In the genomic region with DNA sequence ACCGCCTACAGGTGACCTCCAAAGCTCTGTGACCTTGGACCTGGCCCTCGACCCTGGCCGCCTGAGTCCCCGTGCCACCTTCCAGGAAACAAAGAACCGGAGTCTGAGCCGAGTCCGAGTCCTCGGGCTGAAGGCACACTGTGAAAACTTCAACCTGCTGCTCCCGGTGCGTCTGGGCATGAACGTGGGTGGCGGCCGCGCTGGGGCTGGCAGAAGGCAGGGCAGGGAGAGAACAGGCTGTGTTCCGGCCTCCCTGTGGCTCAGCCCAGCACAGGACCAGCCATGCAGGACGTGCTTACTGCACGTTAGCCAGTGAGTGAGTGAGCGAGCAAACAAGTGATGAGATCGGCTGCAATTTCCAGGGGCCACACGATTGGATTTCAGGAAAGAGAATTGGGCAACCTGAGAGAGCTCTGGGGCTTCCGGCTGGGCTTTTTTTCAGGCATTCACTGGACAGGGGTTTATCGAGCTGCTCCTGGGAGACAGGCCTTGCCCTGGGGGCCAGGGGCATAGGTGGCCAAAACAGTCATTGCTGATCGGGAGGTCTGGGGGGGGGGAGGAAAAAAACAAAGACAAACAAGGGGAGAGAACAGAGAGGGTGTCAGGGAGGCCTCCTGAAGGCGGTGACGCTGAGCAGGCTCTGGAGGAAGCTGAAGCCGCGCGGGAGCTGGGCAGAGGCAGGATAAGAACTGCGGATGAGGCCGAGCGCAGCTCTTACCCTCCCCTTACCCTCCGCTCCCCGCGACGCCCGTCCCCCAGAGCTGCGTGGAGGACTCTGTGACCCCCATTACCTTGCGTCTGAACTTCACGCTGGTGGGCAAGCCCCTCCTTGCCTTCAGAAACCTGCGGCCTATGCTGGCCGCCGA, we compare ENCODE assay signal across 1 cellular context.
TF ChIP-seq lines count a peak whose summit lies in the region.

No MANE protein-coding gene starts in this region.

TF ChIP-seq in HepG2, 621 proteins besides CTCF, POLR2A, EP300 and RAD21 (continued from another document and continues in another):
- TF ChIP-seq CSRNP1 (CRISPR knock-in tag; IDR thresholded peaks at IDR 0.05) (no peak), PAX8 (CRISPR knock-in tag; IDR thresholded peaks at IDR 0.05; ENCODE audit: borderline replicate concordance) (no peak), ZNF326 (CRISPR knock-in tag; IDR thresholded peaks at IDR 0.05; ENCODE audit: borderline replicate concordance) (no peak), SIN3A (IDR thresholded peaks at IDR 0.05; ENCODE audit: borderline replicate concordance, low read depth, low read length) (no peak), SP4 (CRISPR knock-in tag; IDR thresholded peaks at IDR 0.05) (no peak), PHF21A (CRISPR knock-in tag; IDR thresholded peaks at IDR 0.05) (peak; percentile 49; the same call in 1 of the 2 replicates), MTA1 (CRISPR knock-in tag; IDR thresholded peaks at IDR 0.05; ENCODE audit: borderline replicate concordance) (0 out of 2 replicates have a peak, but pooled peaks have one; percentile 43), PHF20 (CRISPR knock-in tag; IDR thresholded peaks at IDR 0.05) (no peak), ZNF224 (CRISPR knock-in tag; IDR thresholded peaks at IDR 0.05) (no peak), ZNF781 (CRISPR knock-in tag; IDR thresholded peaks at IDR 0.05; ENCODE audit: borderline replicate concordance, not compliant biosample characterization) (no peak), THAP11 (CRISPR knock-in tag; IDR thresholded peaks at IDR 0.05) (no peak), ZNF136 (CRISPR knock-in tag; IDR thresholded peaks at IDR 0.05; ENCODE audit: low read depth) (no peak), CBX2 (IDR thresholded peaks at IDR 0.05; ENCODE audit: low read depth, low read length) (no peak), CBX2 (CRISPR knock-in tag; IDR thresholded peaks at IDR 0.05; ENCODE audit: low read depth) (no peak), ZSCAN30 (CRISPR knock-in tag; IDR thresholded peaks at IDR 0.05) (no peak), HDAC1 (CRISPR knock-in tag; IDR thresholded peaks at IDR 0.05) (peak; percentile 42), HNRNPH1 (optimal IDR thresholded peaks at IDR 0.05; ENCODE audit: low read depth, low read length) (no peak), ZSCAN9 (CRISPR knock-in tag; IDR thresholded peaks at IDR 0.05; ENCODE audit: borderline replicate concordance) (0 out of 2 replicates have a peak, but pooled peaks have one; percentile 21), TCF7L2 (IDR thresholded peaks at IDR 0.05; ENCODE audit: low read depth, low read length) (no peak), TAF15 (IDR thresholded peaks at IDR 0.05; ENCODE audit: low read depth, low read length, poor library complexity, severe bottlenecking) (no peak), ZNF530 (CRISPR knock-in tag; IDR thresholded peaks at IDR 0.05; ENCODE audit: low read depth) (no peak), REPIN1 (CRISPR knock-in tag; IDR thresholded peaks at IDR 0.05; ENCODE audit: borderline replicate concordance, low read depth) (no peak), CHD2 (IDR thresholded peaks at IDR 0.05; ENCODE audit: low read depth, low read length) (no peak), ATF7 (IDR thresholded peaks at IDR 0.05) (no peak), ATF7 (CRISPR knock-in tag; IDR thresholded peaks at IDR 0.05) (no peak), ZNF589 (CRISPR knock-in tag; conservative IDR thresholded peaks at IDR 0.05) (0 out of 2 replicates have a peak, but pooled peaks have one; percentile 53), MAZ (IDR thresholded peaks at IDR 0.05; ENCODE audit: borderline replicate concordance, low read depth, low read length) (no peak), MAZ (CRISPR knock-in tag; IDR thresholded peaks at IDR 0.05; ENCODE audit: low read depth) (no peak), PPARG (CRISPR knock-in tag; conservative IDR thresholded peaks at IDR 0.05) (no peak), ZNF367 (CRISPR knock-in tag; IDR thresholded peaks at IDR 0.05; ENCODE audit: borderline replicate concordance) (no peak), FOXA1 (IDR thresholded peaks at IDR 0.05) (no peak), FOXA1 (CRISPR knock-in tag; IDR thresholded peaks at IDR 0.05) (peak; percentile 34; the same call in 1 of the 2 replicates), GTF3A (CRISPR knock-in tag; conservative IDR thresholded peaks at IDR 0.05) (no peak), ZNF644 (CRISPR knock-in tag; IDR thresholded peaks at IDR 0.05; ENCODE audit: low read depth) (no peak), MED1 (CRISPR knock-in tag; IDR thresholded peaks at IDR 0.05) (peak; percentile 73), RXRA (CRISPR knock-in tag; IDR thresholded peaks at IDR 0.05) (peak; percentile 56), ZNF430 (CRISPR knock-in tag; IDR thresholded peaks at IDR 0.05) (no peak), ATF6 (CRISPR knock-in tag; conservative IDR thresholded peaks at IDR 0.05) (no peak), ZMAT3 (CRISPR knock-in tag; conservative IDR thresholded peaks at IDR 0.05) (no peak; the same call in 1 of the 2 replicates), HNRNPUL1 (IDR thresholded peaks at IDR 0.05; ENCODE audit: low read depth, low read length) (no peak), RFX1 (IDR thresholded peaks at IDR 0.05) (no peak), MIER2 (CRISPR knock-in tag; IDR thresholded peaks at IDR 0.05) (no peak), YEATS2 (CRISPR knock-in tag; IDR thresholded peaks at IDR 0.05; ENCODE audit: borderline replicate concordance) (peak; percentile 51; the same call in 1 of the 2 replicates), MEIS2 (CRISPR knock-in tag; IDR thresholded peaks at IDR 0.05) (peak; percentile 36; the same call in 1 of the 2 replicates)
- TF ChIP-seq, protein P1, sequence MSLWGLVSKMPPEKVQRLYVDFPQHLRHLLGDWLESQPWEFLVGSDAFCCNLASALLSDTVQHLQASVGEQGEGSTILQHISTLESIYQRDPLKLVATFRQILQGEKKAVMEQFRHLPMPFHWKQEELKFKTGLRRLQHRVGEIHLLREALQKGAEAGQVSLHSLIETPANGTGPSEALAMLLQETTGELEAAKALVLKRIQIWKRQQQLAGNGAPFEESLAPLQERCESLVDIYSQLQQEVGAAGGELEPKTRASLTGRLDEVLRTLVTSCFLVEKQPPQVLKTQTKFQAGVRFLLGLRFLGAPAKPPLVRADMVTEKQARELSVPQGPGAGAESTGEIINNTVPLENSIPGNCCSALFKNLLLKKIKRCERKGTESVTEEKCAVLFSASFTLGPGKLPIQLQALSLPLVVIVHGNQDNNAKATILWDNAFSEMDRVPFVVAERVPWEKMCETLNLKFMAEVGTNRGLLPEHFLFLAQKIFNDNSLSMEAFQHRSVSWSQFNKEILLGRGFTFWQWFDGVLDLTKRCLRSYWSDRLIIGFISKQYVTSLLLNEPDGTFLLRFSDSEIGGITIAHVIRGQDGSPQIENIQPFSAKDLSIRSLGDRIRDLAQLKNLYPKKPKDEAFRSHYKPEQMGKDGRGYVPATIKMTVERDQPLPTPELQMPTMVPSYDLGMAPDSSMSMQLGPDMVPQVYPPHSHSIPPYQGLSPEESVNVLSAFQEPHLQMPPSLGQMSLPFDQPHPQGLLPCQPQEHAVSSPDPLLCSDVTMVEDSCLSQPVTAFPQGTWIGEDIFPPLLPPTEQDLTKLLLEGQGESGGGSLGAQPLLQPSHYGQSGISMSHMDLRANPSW (CRISPR knock-in tag; IDR thresholded peaks at IDR 0.05; ENCODE audit: borderline replicate concordance), result no peak
- TF ChIP-seq, protein P2, sequence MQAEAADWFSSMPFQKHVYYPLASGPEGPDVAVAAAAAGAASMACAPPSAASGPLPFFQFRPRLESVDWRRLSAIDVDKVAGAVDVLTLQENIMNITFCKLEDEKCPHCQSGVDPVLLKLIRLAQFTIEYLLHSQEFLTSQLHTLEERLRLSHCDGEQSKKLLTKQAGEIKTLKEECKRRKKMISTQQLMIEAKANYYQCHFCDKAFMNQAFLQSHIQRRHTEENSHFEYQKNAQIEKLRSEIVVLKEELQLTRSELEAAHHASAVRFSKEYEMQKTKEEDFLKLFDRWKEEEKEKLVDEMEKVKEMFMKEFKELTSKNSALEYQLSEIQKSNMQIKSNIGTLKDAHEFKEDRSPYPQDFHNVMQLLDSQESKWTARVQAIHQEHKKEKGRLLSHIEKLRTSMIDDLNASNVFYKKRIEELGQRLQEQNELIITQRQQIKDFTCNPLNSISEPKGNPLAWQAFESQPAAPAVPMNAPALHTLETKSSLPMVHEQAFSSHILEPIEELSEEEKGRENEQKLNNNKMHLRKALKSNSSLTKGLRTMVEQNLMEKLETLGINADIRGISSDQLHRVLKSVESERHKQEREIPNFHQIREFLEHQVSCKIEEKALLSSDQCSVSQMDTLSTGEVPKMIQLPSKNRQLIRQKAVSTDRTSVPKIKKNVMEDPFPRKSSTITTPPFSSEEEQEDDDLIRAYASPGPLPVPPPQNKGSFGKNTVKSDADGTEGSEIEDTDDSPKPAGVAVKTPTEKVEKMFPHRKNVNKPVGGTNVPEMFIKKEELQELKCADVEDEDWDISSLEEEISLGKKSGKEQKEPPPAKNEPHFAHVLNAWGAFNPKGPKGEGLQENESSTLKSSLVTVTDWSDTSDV (CRISPR knock-in tag; IDR thresholded peaks at IDR 0.05), result peak; percentile 72; the same call in 1 of the 2 replicates
- TF ChIP-seq, protein P3, sequence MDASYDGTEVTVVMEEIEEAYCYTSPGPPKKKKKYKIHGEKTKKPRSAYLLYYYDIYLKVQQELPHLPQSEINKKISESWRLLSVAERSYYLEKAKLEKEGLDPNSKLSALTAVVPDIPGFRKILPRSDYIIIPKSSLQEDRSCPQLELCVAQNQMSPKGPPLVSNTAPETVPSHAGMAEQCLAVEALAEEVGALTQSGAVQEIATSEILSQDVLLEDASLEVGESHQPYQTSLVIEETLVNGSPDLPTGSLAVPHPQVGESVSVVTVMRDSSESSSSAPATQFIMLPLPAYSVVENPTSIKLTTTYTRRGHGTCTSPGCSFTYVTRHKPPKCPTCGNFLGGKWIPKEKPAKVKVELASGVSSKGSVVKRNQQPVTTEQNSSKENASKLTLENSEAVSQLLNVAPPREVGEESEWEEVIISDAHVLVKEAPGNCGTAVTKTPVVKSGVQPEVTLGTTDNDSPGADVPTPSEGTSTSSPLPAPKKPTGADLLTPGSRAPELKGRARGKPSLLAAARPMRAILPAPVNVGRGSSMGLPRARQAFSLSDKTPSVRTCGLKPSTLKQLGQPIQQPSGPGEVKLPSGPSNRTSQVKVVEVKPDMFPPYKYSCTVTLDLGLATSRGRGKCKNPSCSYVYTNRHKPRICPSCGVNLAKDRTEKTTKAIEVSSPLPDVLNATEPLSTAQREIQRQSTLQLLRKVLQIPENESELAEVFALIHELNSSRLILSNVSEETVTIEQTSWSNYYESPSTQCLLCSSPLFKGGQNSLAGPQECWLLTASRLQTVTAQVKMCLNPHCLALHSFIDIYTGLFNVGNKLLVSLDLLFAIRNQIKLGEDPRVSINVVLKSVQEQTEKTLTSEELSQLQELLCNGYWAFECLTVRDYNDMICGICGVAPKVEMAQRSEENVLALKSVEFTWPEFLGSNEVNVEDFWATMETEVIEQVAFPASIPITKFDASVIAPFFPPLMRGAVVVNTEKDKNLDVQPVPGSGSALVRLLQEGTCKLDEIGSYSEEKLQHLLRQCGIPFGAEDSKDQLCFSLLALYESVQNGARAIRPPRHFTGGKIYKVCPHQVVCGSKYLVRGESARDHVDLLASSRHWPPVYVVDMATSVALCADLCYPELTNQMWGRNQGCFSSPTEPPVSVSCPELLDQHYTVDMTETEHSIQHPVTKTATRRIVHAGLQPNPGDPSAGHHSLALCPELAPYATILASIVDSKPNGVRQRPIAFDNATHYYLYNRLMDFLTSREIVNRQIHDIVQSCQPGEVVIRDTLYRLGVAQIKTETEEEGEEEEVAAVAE (CRISPR knock-in tag; IDR thresholded peaks at IDR 0.05; ENCODE audit: borderline replicate concordance), result no peak
- TF ChIP-seq, protein P4, sequence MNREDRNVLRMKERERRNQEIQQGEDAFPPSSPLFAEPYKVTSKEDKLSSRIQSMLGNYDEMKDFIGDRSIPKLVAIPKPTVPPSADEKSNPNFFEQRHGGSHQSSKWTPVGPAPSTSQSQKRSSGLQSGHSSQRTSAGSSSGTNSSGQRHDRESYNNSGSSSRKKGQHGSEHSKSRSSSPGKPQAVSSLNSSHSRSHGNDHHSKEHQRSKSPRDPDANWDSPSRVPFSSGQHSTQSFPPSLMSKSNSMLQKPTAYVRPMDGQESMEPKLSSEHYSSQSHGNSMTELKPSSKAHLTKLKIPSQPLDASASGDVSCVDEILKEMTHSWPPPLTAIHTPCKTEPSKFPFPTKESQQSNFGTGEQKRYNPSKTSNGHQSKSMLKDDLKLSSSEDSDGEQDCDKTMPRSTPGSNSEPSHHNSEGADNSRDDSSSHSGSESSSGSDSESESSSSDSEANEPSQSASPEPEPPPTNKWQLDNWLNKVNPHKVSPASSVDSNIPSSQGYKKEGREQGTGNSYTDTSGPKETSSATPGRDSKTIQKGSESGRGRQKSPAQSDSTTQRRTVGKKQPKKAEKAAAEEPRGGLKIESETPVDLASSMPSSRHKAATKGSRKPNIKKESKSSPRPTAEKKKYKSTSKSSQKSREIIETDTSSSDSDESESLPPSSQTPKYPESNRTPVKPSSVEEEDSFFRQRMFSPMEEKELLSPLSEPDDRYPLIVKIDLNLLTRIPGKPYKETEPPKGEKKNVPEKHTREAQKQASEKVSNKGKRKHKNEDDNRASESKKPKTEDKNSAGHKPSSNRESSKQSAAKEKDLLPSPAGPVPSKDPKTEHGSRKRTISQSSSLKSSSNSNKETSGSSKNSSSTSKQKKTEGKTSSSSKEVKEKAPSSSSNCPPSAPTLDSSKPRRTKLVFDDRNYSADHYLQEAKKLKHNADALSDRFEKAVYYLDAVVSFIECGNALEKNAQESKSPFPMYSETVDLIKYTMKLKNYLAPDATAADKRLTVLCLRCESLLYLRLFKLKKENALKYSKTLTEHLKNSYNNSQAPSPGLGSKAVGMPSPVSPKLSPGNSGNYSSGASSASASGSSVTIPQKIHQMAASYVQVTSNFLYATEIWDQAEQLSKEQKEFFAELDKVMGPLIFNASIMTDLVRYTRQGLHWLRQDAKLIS (CRISPR knock-in tag; IDR thresholded peaks at IDR 0.05), result no peak
